Comparison of ENCODE assay signal across 1 cellular context in genomic region chr12:111597731-111598636, GRCh38.
TF ChIP-seq lines count a peak whose summit lies in the region.

No MANE protein-coding gene starts in this region.

TF ChIP-seq in K562, 482 proteins besides CTCF, POLR2A, EP300 and RAD21 (continued from another document and continues in another):
- no peak for TF ChIP-seq ZNF639 (CRISPR knock-in tag; conservative IDR thresholded peaks at IDR 0.05 in 1 of 2, IDR thresholded peaks at IDR 0.05 in 1 of 2)
- TF ChIP-seq CBX1 (IDR thresholded peaks at IDR 0.05; ENCODE audit: low read depth) = no peak
- no peak for TF ChIP-seq BRD9 (IDR thresholded peaks at IDR 0.05; ENCODE audit: low read depth, partially characterized antibody)
- TF ChIP-seq SNRNP70 (optimal IDR thresholded peaks at IDR 0.05; ENCODE audit: low read depth, low read length) = no peak
- TF ChIP-seq GABPB1 (CRISPR knock-in tag; IDR thresholded peaks at IDR 0.05) = peak; percentile 59; the same call in 1 of the 2 replicates
- no peak for TF ChIP-seq ZFP1 (CRISPR knock-in tag; IDR thresholded peaks at IDR 0.05)
- no peak for TF ChIP-seq ZNF407 (IDR thresholded peaks at IDR 0.05; ENCODE audit: low read depth)
- peak; percentile 10 for TF ChIP-seq TAF1 (IDR thresholded peaks at IDR 0.05; ENCODE audit: control insufficient read depth, extremely low read depth, insufficient read depth, low read length, severe bottlenecking)
- no peak for TF ChIP-seq LCOR (CRISPR knock-in tag; IDR thresholded peaks at IDR 0.05)
- no peak for TF ChIP-seq ZNF695 (CRISPR knock-in tag; IDR thresholded peaks at IDR 0.05)
- no peak for TF ChIP-seq ZNF707 (CRISPR knock-in tag; conservative IDR thresholded peaks at IDR 0.05)
- no peak for TF ChIP-seq PPARD (CRISPR knock-in tag; IDR thresholded peaks at IDR 0.05)
- TF ChIP-seq TARDBP (IDR thresholded peaks at IDR 0.05) = no peak
- TF ChIP-seq SETDB1 (IDR thresholded peaks at IDR 0.05; ENCODE audit: low read length) = no peak
- TF ChIP-seq CAMTA2 (CRISPR knock-in tag; conservative IDR thresholded peaks at IDR 0.05) = no peak
- TF ChIP-seq CCAR2 (IDR thresholded peaks at IDR 0.05; ENCODE audit: low read depth, low read length) = no peak
- no peak for TF ChIP-seq IRF9 (tag; IDR thresholded peaks at IDR 0.05)
- TF ChIP-seq SMARCA5 (IDR thresholded peaks at IDR 0.05) = no peak
- no peak for TF ChIP-seq RBM14 (IDR thresholded peaks at IDR 0.05; ENCODE audit: borderline replicate concordance, insufficient read depth, low read depth, low read length)
- TF ChIP-seq ELK1 (CRISPR knock-in tag; IDR thresholded peaks at IDR 0.05) = no peak
- peak; percentile 84 for TF ChIP-seq POLR2G (IDR thresholded peaks at IDR 0.05; ENCODE audit: low read depth, low read length)
- no peak for TF ChIP-seq ZKSCAN3 (CRISPR knock-in tag; IDR thresholded peaks at IDR 0.05)
- no peak for TF ChIP-seq NFIC (IDR thresholded peaks at IDR 0.05)
- TF ChIP-seq USF2 (CRISPR knock-in tag; IDR thresholded peaks at IDR 0.05) = no peak
- no peak for TF ChIP-seq PRMT5 (CRISPR knock-in tag; IDR thresholded peaks at IDR 0.05)
- TF ChIP-seq NCOR1 (IDR thresholded peaks at IDR 0.05) = no peak
- no peak for TF ChIP-seq ZSCAN29 (IDR thresholded peaks at IDR 0.05)
- TF ChIP-seq SNAPC5 (CRISPR knock-in tag; IDR thresholded peaks at IDR 0.05) = no peak
- no peak for TF ChIP-seq FOXM1 (IDR thresholded peaks at IDR 0.05; ENCODE audit: low read depth)
- TF ChIP-seq FOXM1 (CRISPR knock-in tag; IDR thresholded peaks at IDR 0.05; ENCODE audit: low read depth) = 0 out of 2 replicates have a peak, but pooled peaks have one; percentile 72
- TF ChIP-seq NEUROD1 (IDR thresholded peaks at IDR 0.05; ENCODE audit: borderline replicate concordance, low read depth, low read length, partially characterized antibody) = peak; percentile 20
- TF ChIP-seq ZNF347 (CRISPR knock-in tag; IDR thresholded peaks at IDR 0.05; ENCODE audit: low read depth) = no peak
- no peak for TF ChIP-seq ZNF609 (CRISPR knock-in tag; IDR thresholded peaks at IDR 0.05; ENCODE audit: borderline replicate concordance)
- no peak for TF ChIP-seq MEF2A (IDR thresholded peaks at IDR 0.05; ENCODE audit: control insufficient read depth, low read depth, low read length)
- no peak for TF ChIP-seq CBX2 (IDR thresholded peaks at IDR 0.05; ENCODE audit: insufficient read depth, low read length, poor library complexity, severe bottlenecking)
- TF ChIP-seq ZNF830 (CRISPR knock-in tag; IDR thresholded peaks at IDR 0.05) = no peak
- no peak for TF ChIP-seq CEBPZ (IDR thresholded peaks at IDR 0.05; ENCODE audit: borderline replicate concordance, low read depth, low read length)
- TF ChIP-seq NFE2 (IDR thresholded peaks at IDR 0.05; ENCODE audit: low read depth) = no peak
- peak; percentile 37 for TF ChIP-seq HMGN3 (IDR thresholded peaks at IDR 0.05; ENCODE audit: borderline replicate concordance, extremely low read depth, insufficient read length, low read depth, low read length)
- no peak for TF ChIP-seq HINFP (tag; conservative IDR thresholded peaks at IDR 0.05; ENCODE audit: low read depth)
- no peak for TF ChIP-seq ZNF586 (CRISPR knock-in tag; conservative IDR thresholded peaks at IDR 0.05)
